1 cellular context compared by ENCODE assay signal in genomic region chr16:84292032-84292431, GRCh38.
TF ChIP-seq lines count a peak whose summit lies in the region.

No MANE protein-coding gene starts in this region.

TF ChIP-seq in HEK293, 187 proteins besides CTCF, POLR2A, EP300 and RAD21 (continued from another document):
- TF ChIP-seq, protein P1, sequence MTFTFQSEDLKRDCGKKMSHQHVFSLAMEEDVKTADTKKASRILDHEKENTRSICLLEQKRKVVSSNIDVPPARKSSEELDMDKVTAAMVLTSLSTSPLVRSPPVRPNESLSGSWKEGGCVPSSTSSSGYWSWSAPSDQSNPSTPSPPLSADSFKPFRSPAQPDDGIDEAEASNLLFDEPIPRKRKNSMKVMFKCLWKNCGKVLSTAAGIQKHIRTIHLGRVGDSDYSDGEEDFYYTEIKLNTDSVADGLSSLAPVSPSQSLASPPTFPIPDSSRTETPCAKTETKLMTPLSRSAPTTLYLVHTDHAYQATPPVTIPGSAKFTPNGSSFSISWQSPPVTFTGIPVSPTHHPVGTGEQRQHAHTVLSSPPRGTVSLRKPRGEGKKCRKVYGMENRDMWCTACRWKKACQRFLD (tag by site-specific recombination; IDR thresholded peaks at IDR 0.05) = no peak
- TF ChIP-seq ZNF777 (tag by site-specific recombination; IDR thresholded peaks at IDR 0.05; ENCODE audit: borderline replicate concordance) (no peak), ZIC2 (tag by site-specific recombination; IDR thresholded peaks at IDR 0.05) (peak; percentile 82), ZNF138 (tag by site-specific recombination; IDR thresholded peaks at IDR 0.05; ENCODE audit: borderline replicate concordance) (no peak), ZNF514 (tag by site-specific recombination; IDR thresholded peaks at IDR 0.05) (no peak), YY2 (tag by site-specific recombination; IDR thresholded peaks at IDR 0.05) (no peak), ZFHX2 (tag by site-specific recombination; conservative IDR thresholded peaks at IDR 0.05) (peak; percentile 49; the same call in 1 of the 2 replicates), ZNF114 (tag by site-specific recombination; IDR thresholded peaks at IDR 0.05) (no peak), ZNF544 (tag by site-specific recombination; IDR thresholded peaks at IDR 0.05) (no peak), ZNF133 (tag by site-specific recombination; IDR thresholded peaks at IDR 0.05) (0 out of 2 replicates have a peak, but pooled peaks have one; percentile 17), ZNF19 (tag by site-specific recombination; IDR thresholded peaks at IDR 0.05; ENCODE audit: low read depth) (no peak), ZNF610 (tag by site-specific recombination; IDR thresholded peaks at IDR 0.05; ENCODE audit: borderline replicate concordance) (no peak), ZBTB48 (tag by site-specific recombination; IDR thresholded peaks at IDR 0.05) (no peak), HOXC10 (CRISPR knock-in tag; IDR thresholded peaks at IDR 0.05) (no peak), ZNF518A (tag by site-specific recombination; conservative IDR thresholded peaks at IDR 0.05; ENCODE audit: low read depth) (no peak), PRDM10 (tag by site-specific recombination; IDR thresholded peaks at IDR 0.05) (no peak)
- TF ChIP-seq, protein P2, sequence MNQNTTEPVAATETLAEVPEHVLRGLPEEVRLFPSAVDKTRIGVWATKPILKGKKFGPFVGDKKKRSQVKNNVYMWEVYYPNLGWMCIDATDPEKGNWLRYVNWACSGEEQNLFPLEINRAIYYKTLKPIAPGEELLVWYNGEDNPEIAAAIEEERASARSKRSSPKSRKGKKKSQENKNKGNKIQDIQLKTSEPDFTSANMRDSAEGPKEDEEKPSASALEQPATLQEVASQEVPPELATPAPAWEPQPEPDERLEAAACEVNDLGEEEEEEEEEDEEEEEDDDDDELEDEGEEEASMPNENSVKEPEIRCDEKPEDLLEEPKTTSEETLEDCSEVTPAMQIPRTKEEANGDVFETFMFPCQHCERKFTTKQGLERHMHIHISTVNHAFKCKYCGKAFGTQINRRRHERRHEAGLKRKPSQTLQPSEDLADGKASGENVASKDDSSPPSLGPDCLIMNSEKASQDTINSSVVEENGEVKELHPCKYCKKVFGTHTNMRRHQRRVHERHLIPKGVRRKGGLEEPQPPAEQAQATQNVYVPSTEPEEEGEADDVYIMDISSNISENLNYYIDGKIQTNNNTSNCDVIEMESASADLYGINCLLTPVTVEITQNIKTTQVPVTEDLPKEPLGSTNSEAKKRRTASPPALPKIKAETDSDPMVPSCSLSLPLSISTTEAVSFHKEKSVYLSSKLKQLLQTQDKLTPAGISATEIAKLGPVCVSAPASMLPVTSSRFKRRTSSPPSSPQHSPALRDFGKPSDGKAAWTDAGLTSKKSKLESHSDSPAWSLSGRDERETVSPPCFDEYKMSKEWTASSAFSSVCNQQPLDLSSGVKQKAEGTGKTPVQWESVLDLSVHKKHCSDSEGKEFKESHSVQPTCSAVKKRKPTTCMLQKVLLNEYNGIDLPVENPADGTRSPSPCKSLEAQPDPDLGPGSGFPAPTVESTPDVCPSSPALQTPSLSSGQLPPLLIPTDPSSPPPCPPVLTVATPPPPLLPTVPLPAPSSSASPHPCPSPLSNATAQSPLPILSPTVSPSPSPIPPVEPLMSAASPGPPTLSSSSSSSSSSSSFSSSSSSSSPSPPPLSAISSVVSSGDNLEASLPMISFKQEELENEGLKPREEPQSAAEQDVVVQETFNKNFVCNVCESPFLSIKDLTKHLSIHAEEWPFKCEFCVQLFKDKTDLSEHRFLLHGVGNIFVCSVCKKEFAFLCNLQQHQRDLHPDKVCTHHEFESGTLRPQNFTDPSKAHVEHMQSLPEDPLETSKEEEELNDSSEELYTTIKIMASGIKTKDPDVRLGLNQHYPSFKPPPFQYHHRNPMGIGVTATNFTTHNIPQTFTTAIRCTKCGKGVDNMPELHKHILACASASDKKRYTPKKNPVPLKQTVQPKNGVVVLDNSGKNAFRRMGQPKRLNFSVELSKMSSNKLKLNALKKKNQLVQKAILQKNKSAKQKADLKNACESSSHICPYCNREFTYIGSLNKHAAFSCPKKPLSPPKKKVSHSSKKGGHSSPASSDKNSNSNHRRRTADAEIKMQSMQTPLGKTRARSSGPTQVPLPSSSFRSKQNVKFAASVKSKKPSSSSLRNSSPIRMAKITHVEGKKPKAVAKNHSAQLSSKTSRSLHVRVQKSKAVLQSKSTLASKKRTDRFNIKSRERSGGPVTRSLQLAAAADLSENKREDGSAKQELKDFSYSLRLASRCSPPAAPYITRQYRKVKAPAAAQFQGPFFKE (tag by site-specific recombination; IDR thresholded peaks at IDR 0.05; ENCODE audit: borderline replicate concordance) = no peak
- TF ChIP-seq, protein P3, sequence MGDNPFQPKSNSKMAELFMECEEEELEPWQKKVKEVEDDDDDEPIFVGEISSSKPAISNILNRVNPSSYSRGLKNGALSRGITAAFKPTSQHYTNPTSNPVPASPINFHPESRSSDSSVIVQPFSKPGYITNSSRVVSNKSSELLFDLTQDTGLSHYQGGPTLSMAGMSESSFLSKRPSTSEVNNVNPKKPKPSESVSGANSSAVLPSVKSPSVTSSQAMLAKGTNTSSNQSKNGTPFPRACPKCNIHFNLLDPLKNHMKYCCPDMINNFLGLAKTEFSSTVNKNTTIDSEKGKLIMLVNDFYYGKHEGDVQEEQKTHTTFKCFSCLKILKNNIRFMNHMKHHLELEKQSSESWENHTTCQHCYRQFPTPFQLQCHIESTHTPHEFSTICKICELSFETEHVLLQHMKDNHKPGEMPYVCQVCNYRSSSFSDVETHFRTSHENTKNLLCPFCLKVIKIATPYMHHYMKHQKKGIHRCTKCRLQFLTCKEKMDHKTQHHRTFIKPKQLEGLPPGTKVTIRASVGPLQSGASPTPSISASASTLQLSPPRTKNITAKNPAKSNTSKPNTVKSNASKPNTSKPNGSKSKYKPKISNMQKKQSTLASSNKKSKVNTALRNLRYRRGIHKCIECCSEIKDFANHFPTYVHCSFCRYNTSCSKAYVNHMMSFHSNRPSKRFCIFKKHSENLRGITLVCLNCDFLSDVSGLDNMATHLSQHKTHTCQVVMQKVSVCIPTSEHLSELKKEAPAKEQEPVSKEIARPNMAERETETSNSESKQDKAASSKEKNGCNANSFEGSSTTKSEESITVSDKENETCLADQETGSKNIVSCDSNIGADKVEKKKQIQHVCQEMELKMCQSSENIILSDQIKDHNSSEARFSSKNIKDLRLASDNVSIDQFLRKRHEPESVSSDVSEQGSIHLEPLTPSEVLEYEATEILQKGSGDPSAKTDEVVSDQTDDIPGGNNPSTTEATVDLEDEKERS (tag by site-specific recombination; IDR thresholded peaks at IDR 0.05) = no peak
